ENCODE assay signal across 14 cellular contexts in genomic region chr18:60978338-60978737, GRCh38.
DNase-seq lines count a peak whose midpoint lies in the region; ATAC-seq and TF ChIP-seq lines count a peak whose summit lies in the region.
"Had no signal": no experiment of that assay in that cellular context is flagged by ENCODE, and none has a peak within 500 bp of the region (broad histone marks: within the 10 kb centered on the region; RNA-seq: fewer than 3 reads in every experiment).

No MANE protein-coding gene starts in this region.

- H3F3A ChIP-seq in PC-9 (ENCODE audit: insufficient read depth, low read depth) = no peaks in the 10 kb centered on the region

- H3K36me3 Mint-ChIP-seq in nephron (ENCODE audit: low read depth) = no peaks in the 10 kb centered on the region
- no peaks in the 10 kb centered on the region for H3K36me3 Mint-ChIP-seq in activated naive CD4-positive, alpha-beta T cell treated with anti-CD3 and anti-CD28 coated beads, Interleukin-2, amount 10 ng/mL, durations not matched to agents 7 days and 5 days

- CTCF ChIA-PET in PC-9 (lab: Charles Lee) = no interaction called here
- CTCF ChIA-PET in activated naive CD4-positive, alpha-beta T cell treated with anti-CD3 and anti-CD28 coated beads, Interleukin-2, amount 10 ng/mL, durations not matched to agents 7 days and 5 days (lab: Charles Lee) = no interaction called here

- no peaks in the 10 kb centered on the region for H3K79me2 ChIP-seq in PC-9 (ENCODE audit: low read depth)

- BruUV-seq in PC-9 (replicated peaks; lab: Mats Ljungman, UMichigan) = no TSS peak

- POLR2A ChIA-PET in PC-9 (lab: Charles Lee; ENCODE audit: unreplicated experiment) = interaction anchor here (0.7 kb wide), 1 partner anchor 117 kb away, joined by 4 read pairs; no protein-coding TSS in a partner anchor

- peak; percentile 26 for DNase-seq in AG20443 (ENCODE audit: low spot score)
- peak in 1 of 2 experiments; percentile 1 for DNase-seq in PC-9
- peak; percentile 25 for DNase-seq in epithelial cell of proximal tubule (ENCODE audit: low read depth)
- DNase-seq in activated naive CD4-positive, alpha-beta T cell treated with anti-CD3 and anti-CD28 coated beads, Interleukin-2, amount 10 ng/mL, durations not matched to agents 7 days and 5 days = no peak
- DNase-seq in SKM-1 (lab: John Stamatoyannopoulos, UW; ENCODE audit: unreplicated experiment) = no peak
- no peak for DNase-seq in GM13976 (ENCODE audit: low spot score)
- DNase-seq: activated CD4-positive, alpha-beta T cell treated with anti-CD3 and anti-CD28 coated beads for 4 hours; activated effector memory CD4-positive, alpha-beta T cell treated with anti-CD3 and anti-CD28 coated beads, Interleukin-2, amount 50 U/mL, for 16 hours; NCI-H1694 treated with DMSO at 0.1 percent for 48 hours; small intestine had no signal

- H3K27ac ChIP-seq in PC-9 = no peak overlapping the region
- H3K27ac ChIP-seq: BLaER1, coronary artery had no signal

- H3K27me3 Mint-ChIP-seq in nephron (ENCODE audit: low read depth) = no peaks in the 10 kb centered on the region
- no peaks in the 10 kb centered on the region for H3K27me3 Mint-ChIP-seq in activated naive CD4-positive, alpha-beta T cell treated with anti-CD3 and anti-CD28 coated beads, Interleukin-2, amount 10 ng/mL, durations not matched to agents 7 days and 5 days

- no peaks in the 10 kb centered on the region for H3K9me3 ChIP-seq in PC-9 (ENCODE audit: insufficient read depth, low read depth)
- H3K9me3 ChIP-seq: BLaER1 had no signal

- no peaks in the 10 kb centered on the region for H3K9me2 ChIP-seq in PC-9 (ENCODE audit: insufficient read depth)

- no peak overlapping the region for H3K4me2 ChIP-seq in PC-9
- H3K4me2 ChIP-seq: BLaER1 had no signal

- H4K20me1 ChIP-seq in PC-9 (ENCODE audit: insufficient read depth) = no peaks in the 10 kb centered on the region
- H4K20me1 ChIP-seq: BLaER1 had no signal

- TF ChIP-seq CTCF in PC-9 (conservative IDR thresholded peaks at IDR 0.05) (no peak), epithelial cell of proximal tubule (conservative IDR thresholded peaks at IDR 0.05; ENCODE audit: low read depth, low read length) (no peak), nephron (IDR thresholded peaks at IDR 0.05; ENCODE audit: unreplicated experiment in 3 of 3) (no peak), GM13976 (IDR thresholded peaks at IDR 0.05; ENCODE audit: borderline replicate concordance, control extremely low read depth, extremely low read depth, insufficient read depth, missing control alignments) (no peak)

- in situ Hi-C loops in GM13976 (cut with MboI; ENCODE audit: low sequenced_read_pairs, unreplicated experiment) = no loop called here

- H3K27ac Mint-ChIP-seq in nephron = peak overlapping the region in 2 of 3 experiments; percentile 7 to 40
- H3K27ac Mint-ChIP-seq in activated naive CD4-positive, alpha-beta T cell treated with anti-CD3 and anti-CD28 coated beads, Interleukin-2, amount 10 ng/mL, durations not matched to agents 7 days and 5 days = no peak overlapping the region

- no peak for ATAC-seq in GM21367 (IDR thresholded peaks at IDR 0.05; ENCODE audit: unreplicated experiment)

- no peaks in the 10 kb centered on the region for H3K36me3 ChIP-seq in PC-9 (ENCODE audit: low read depth)
- H3K36me3 ChIP-seq: BLaER1 had no signal

- intact Hi-C loops in PC-9 (cut with micrococcal nuclease; ENCODE audit: unreplicated experiment) = no loop called here

- peaks cover 39% of the 10 kb centered on the region for H3K4me1 Mint-ChIP-seq in nephron
- H3K4me1 Mint-ChIP-seq in activated naive CD4-positive, alpha-beta T cell treated with anti-CD3 and anti-CD28 coated beads, Interleukin-2, amount 10 ng/mL, durations not matched to agents 7 days and 5 days = no peaks in the 10 kb centered on the region

- H2AFZ ChIP-seq in PC-9 = peak overlapping the region; percentile 68; the same call in 1 of the 2 replicates

- H3K4me3 Mint-ChIP-seq in nephron = no peak overlapping the region
- H3K4me3 Mint-ChIP-seq in activated naive CD4-positive, alpha-beta T cell treated with anti-CD3 and anti-CD28 coated beads, Interleukin-2, amount 10 ng/mL, durations not matched to agents 7 days and 5 days = no peak overlapping the region

- H3K4me3 ChIP-seq in PC-9 (no peak overlapping the region), epithelial cell of proximal tubule (ENCODE audit: low read depth, low read length) (no peak overlapping the region)
- H3K4me3 ChIP-seq: BLaER1, coronary artery had no signal

- no peaks in the 10 kb centered on the region for H3K9me3 Mint-ChIP-seq in nephron
- peaks cover 2% of the 10 kb centered on the region for H3K9me3 Mint-ChIP-seq in activated naive CD4-positive, alpha-beta T cell treated with anti-CD3 and anti-CD28 coated beads, Interleukin-2, amount 10 ng/mL, durations not matched to agents 7 days and 5 days

- H3K27me3 ChIP-seq in PC-9 (ENCODE audit: insufficient read depth, low read depth) = no peaks in the 10 kb centered on the region
- H3K27me3 ChIP-seq: BLaER1 had no signal

- H3K4me1 ChIP-seq in PC-9 (replicated peaks; ENCODE audit: insufficient read depth) = no peaks in the 10 kb centered on the region
- H3K4me1 ChIP-seq: BLaER1 had no signal

Comparison
In these comparisons a context has a peak if more than half of its experiments do, and no peak if none do; other contexts are left out.
1. DNase-seq: peak in AG20443 (single experiment) and epithelial cell of proximal tubule (single experiment); none in activated naive CD4-positive, alpha-beta T cell treated with anti-CD3 and anti-CD28 coated beads, Interleukin-2, amount 10 ng/mL, durations not matched to agents 7 days and 5 days (single experiment), SKM-1 (single experiment) and GM13976 (single experiment).